19 cellular contexts compared by ENCODE assay signal in genomic region chr11:45423036-45423435, GRCh38.
"Had no signal": no experiment of that assay in that cellular context is flagged by ENCODE, and none has a peak within 500 bp of the region (broad histone marks: within the 10 kb centered on the region; RNA-seq: fewer than 3 reads in every experiment).

No MANE protein-coding gene starts in this region.

- H3K27ac Mint-ChIP-seq: activated naive CD8-positive, alpha-beta T cell treated with anti-CD3 and anti-CD28 coated beads, Interleukin-2, amount 10 ng/mL, durations not matched to agents 7 days and 5 days; activated T-helper 2 cell treated with anti-CD3 and anti-CD28 coated beads, Interferon-gamma antibody, Interleukin-2, Interleukin-4, amounts not matched to agents 10 μg/mL and 5 μg/mL and 100 μg/mL, durations not matched to agents 14 hours and 24 hours and 36 hours; dendritic cell treated with granulocyte-macrophage colony-stimulating factor and Interleukin-4, amounts not matched to agents 40 ng/mL and 50 ng/mL, for 4 days; immature natural killer cell; natural killer cell; T-helper 17 cell had no signal

- H3K9me3 Mint-ChIP-seq: activated T-cell treated with anti-CD3 and anti-CD28 coated beads, Interleukin-2, amount 50 U/mL, for 4 hours; activated T-helper 2 cell treated with anti-CD3 and anti-CD28 coated beads, Interferon-gamma antibody, Interleukin-2, Interleukin-4, amounts not matched to agents 10 μg/mL and 5 μg/mL and 100 μg/mL, durations not matched to agents 14 hours and 24 hours and 36 hours; dendritic cell treated with granulocyte-macrophage colony-stimulating factor and Interleukin-4, amounts not matched to agents 40 ng/mL and 50 ng/mL, for 4 days; immature natural killer cell; natural killer cell had no signal

- ATAC-seq: activated T-cell treated with anti-CD3 and anti-CD28 coated beads, Interleukin-2, amount 50 U/mL, for 4 hours; left lobe of liver; natural killer cell; stimulated activated naive CD8-positive, alpha-beta T cell treated with anti-CD3 and anti-CD28 coated beads, Interleukin-15, Interleukin-2, amounts not matched to agents 100 U/mL and 50 U/mL, for 24 hours; T-helper 17 cell had no signal

- H3K36me3 ChIP-seq: prostate gland, vagina had no signal

- H3K4me1 ChIP-seq: prostate gland, vagina had no signal

- H3K9me3 ChIP-seq: prostate gland, vagina had no signal

- H3K27me3 ChIP-seq: vagina had no signal

- H3K4me3 Mint-ChIP-seq: activated naive CD8-positive, alpha-beta T cell treated with anti-CD3 and anti-CD28 coated beads, Interleukin-2, amount 10 ng/mL, durations not matched to agents 7 days and 5 days; activated T-cell treated with anti-CD3 and anti-CD28 coated beads, Interleukin-2, amount 50 U/mL, for 4 hours; dendritic cell treated with granulocyte-macrophage colony-stimulating factor and Interleukin-4, amounts not matched to agents 40 ng/mL and 50 ng/mL, for 4 days; immature natural killer cell; natural killer cell; T-helper 17 cell had no signal

- DNase-seq: activated CD4-positive, alpha-beta T cell treated with anti-CD3 and anti-CD28 coated beads for 4 hours; activated CD4-positive, alpha-beta T cell treated with anti-CD3 and anti-CD28 coated beads, Interleukin-2, amount 50 U/mL, for 48 hours; activated CD4-positive, CD25-positive, alpha-beta regulatory T cell; activated CD8-positive, alpha-beta memory T cell treated with anti-CD3 and anti-CD28 coated beads, Interleukin-2, amount 50 U/mL, for 48 hours; activated naive CD4-positive, alpha-beta T cell; activated naive CD8-positive, alpha-beta T cell treated with anti-CD3 and anti-CD28 coated beads, Interleukin-2, amount 10 ng/mL, durations not matched to agents 7 days and 5 days; activated T-cell treated with anti-CD3 and anti-CD28 coated beads, Interleukin-2, amount 50 U/mL, for 4 hours; effector CD4-positive, alpha-beta T cell; immature natural killer cell; natural killer cell; stimulated activated CD4-positive, alpha-beta T cell treated with anti-CD3 and anti-CD28 coated beads, Interleukin-4, amount 100 ng/mL, for 24 hours; stimulated activated naive CD8-positive, alpha-beta T cell treated with anti-CD3 and anti-CD28 coated beads, Interleukin-15, Interleukin-2, amounts not matched to agents 100 U/mL and 50 U/mL, for 24 hours; T-helper 17 cell; trophoblast cell had no signal

- H3K27ac ChIP-seq: prostate gland, vagina had no signal

- H3K36me3 Mint-ChIP-seq: activated naive CD8-positive, alpha-beta T cell treated with anti-CD3 and anti-CD28 coated beads, Interleukin-2, amount 10 ng/mL, durations not matched to agents 7 days and 5 days; immature natural killer cell; natural killer cell had no signal

- H3K4me3 ChIP-seq: prostate gland, vagina had no signal

- H3K4me1 Mint-ChIP-seq: activated naive CD8-positive, alpha-beta T cell treated with anti-CD3 and anti-CD28 coated beads, Interleukin-2, amount 10 ng/mL, durations not matched to agents 7 days and 5 days; immature natural killer cell; natural killer cell; T-helper 17 cell had no signal
